In the genomic region with DNA sequence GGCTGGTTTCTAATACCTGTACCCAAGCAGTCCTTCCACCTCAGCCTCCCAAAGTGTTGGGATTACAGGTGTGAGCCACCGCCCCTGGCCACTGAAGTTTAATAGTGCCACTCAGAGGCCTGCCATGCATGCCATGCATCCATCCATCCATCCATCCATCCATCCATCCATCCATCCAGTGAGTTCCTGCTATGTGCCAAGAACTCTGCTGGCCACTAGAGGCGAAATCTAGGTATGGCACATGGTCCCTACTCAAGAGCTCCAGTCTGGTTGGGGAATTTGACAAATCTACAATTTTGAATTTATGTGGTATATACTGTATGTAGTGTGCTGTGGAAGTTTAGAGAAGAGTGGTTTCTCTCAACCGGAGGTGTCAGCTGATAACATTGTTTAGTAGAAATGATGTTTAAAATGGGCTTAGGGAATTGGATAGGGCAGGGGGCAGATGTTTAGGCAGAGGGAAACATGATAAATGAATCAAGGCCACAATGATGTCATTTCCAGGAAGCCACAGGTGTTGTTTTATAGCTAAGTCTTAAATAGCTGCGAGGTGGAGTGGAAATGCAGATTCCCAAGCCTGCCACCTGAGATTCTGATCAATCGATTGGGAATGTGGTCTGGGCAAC, we compare ENCODE assay signal across 8 cellular contexts.
DNase-seq lines count a peak whose midpoint lies in the region; ATAC-seq, FAIRE-seq and TF ChIP-seq lines count a peak whose summit lies in the region.
"Had no signal": no experiment of that assay in that cellular context is flagged by ENCODE, and none has a peak within 500 bp of the region (broad histone marks: within the 10 kb centered on the region; RNA-seq: fewer than 3 reads in every experiment).

No MANE protein-coding gene starts in this region.

- no peak overlapping the region for H3K4me3 Mint-ChIP-seq in nephron
- H3K4me3 Mint-ChIP-seq: natural killer cell treated with Interleukin-12 subunit alpha and Interleukin-12 subunit beta and Interleukin-15 and Interleukin-18, amount 100 ng/mL, for 72 hours had no signal

- H3K36me3 ChIP-seq in Karpas-422 (ENCODE audit: insufficient read depth, low read length) (no peaks in the 10 kb centered on the region), mammary epithelial cell (ENCODE audit: insufficient read depth, low read length) (no peaks in the 10 kb centered on the region)

- H3K9me3 ChIP-seq in Karpas-422 (ENCODE audit: low read length), result no peaks in the 10 kb centered on the region
- H3K9me3 ChIP-seq in mammary epithelial cell (replicated peaks; ENCODE audit: insufficient read depth, low read length), result no peaks in the 10 kb centered on the region

- no peaks in the 10 kb centered on the region for H3K27me3 ChIP-seq in Karpas-422 (ENCODE audit: low read length)
- no peaks in the 10 kb centered on the region for H3K27me3 ChIP-seq in mammary epithelial cell (ENCODE audit: insufficient read depth, low read length)

- H3K9me2 ChIP-seq in Karpas-422 (replicated peaks; ENCODE audit: insufficient read depth, low read length), result no peaks in the 10 kb centered on the region

- in situ Hi-C loops in mammary epithelial cell (cut with MboI; ENCODE audit: low sequenced_read_pairs in 2 of 2) (no loop called here), G401 (cut with HindIII; ENCODE audit: low sequenced_read_pairs) (no loop called here)

- H4K20me1 ChIP-seq in Karpas-422 (ENCODE audit: insufficient read depth, low read depth, low read length), result peaks cover 5% of the 10 kb centered on the region; the same call in 1 of the 2 replicates
- H4K20me1 ChIP-seq in mammary epithelial cell (ENCODE audit: insufficient read depth, low read length), result no peaks in the 10 kb centered on the region

- H3K9me3 Mint-ChIP-seq in nephron, result peaks cover 4% of the 10 kb centered on the region
- H3K9me3 Mint-ChIP-seq: natural killer cell treated with Interleukin-12 subunit alpha and Interleukin-12 subunit beta and Interleukin-15 and Interleukin-18, amount 100 ng/mL, for 72 hours had no signal

- intact Hi-C loops in mammary epithelial cell (cut with micrococcal nuclease), result loop anchor here (1.0 to 2.0 kb wide), 2 partner anchors 157 to 543 kb away; no protein-coding TSS in a partner anchor

- DNase-seq in Karpas-422 (peak; percentile 63), mammary epithelial cell (peak; percentile 9), cerebellar nuclear complex (lab: John Stamatoyannopoulos, UW) (no peak), G401 (ENCODE audit: low spot score) (no peak)

- CTCF ChIA-PET in mammary epithelial cell (lab: Charles Lee; ENCODE audit: low non-redundant PET), result interaction anchor here (0.6 to 1.0 kb wide), 7 partner anchors 71 to 534 kb away, joined by 3 to 7 read pairs (median 4); no protein-coding TSS in a partner anchor

- no peak for ATAC-seq in HG03354 (IDR thresholded peaks at IDR 0.05; ENCODE audit: poor library complexity, severe bottlenecking, unreplicated experiment)

- no peak overlapping the region for H2AFZ ChIP-seq in Karpas-422 (ENCODE audit: low read length)
- H2AFZ ChIP-seq in mammary epithelial cell (ENCODE audit: low read depth, low read length), result no peak overlapping the region

- WGBS in mammary epithelial cell (ENCODE audit: low coverage, missing lambda C conversion rate), result 79% methylated on average over 5 of the region's 5 CpGs

- peaks cover 5% of the 10 kb centered on the region for H3K4me1 ChIP-seq in Karpas-422 (ENCODE audit: low read length)
- peaks cover 8% of the 10 kb centered on the region for H3K4me1 ChIP-seq in mammary epithelial cell (ENCODE audit: insufficient read depth, low read length)

- peak; percentile 28 for FAIRE-seq in G401.6 (lab: Jason Lieb, UNC)

- H3K9ac ChIP-seq in Karpas-422 (ENCODE audit: low read length) (no peak overlapping the region), mammary epithelial cell (ENCODE audit: insufficient read depth, low read length) (no peak overlapping the region)

- TF ChIP-seq CTCF in mammary epithelial cell (conservative IDR thresholded peaks at IDR 0.05 in 1 of 2, IDR thresholded peaks at IDR 0.05 in 1 of 2; ENCODE audit: extremely low read depth in 1 of 2, insufficient read depth in 1 of 2, low read depth in 1 of 2, low read length in 2 of 2), result peak; percentile 73 to 85
- TF ChIP-seq CTCF in nephron (IDR thresholded peaks at IDR 0.05; ENCODE audit: unreplicated experiment in 3 of 3), result peak; percentile 23 to 31 (median 25)

- H3K27ac ChIP-seq in Karpas-422 (ENCODE audit: low read length) (no peak overlapping the region), mammary epithelial cell (ENCODE audit: insufficient read depth, low read depth, low read length) (no peak overlapping the region)

- peaks cover 3% of the 10 kb centered on the region for H3K27me3 Mint-ChIP-seq in nephron (ENCODE audit: low read depth)

- H3K27ac Mint-ChIP-seq in nephron, result peak overlapping the region; percentile 55 to 97 (median 95)
- H3K27ac Mint-ChIP-seq: natural killer cell treated with Interleukin-12 subunit alpha and Interleukin-12 subunit beta and Interleukin-15 and Interleukin-18, amount 100 ng/mL, for 72 hours had no signal

- peaks cover 53% of the 10 kb centered on the region for H3K4me1 Mint-ChIP-seq in nephron

- H3K79me2 ChIP-seq in Karpas-422 (ENCODE audit: low read length) (no peaks in the 10 kb centered on the region), mammary epithelial cell (ENCODE audit: insufficient read depth, low read length) (no peaks in the 10 kb centered on the region)

- no peaks in the 10 kb centered on the region for H3K36me3 Mint-ChIP-seq in nephron (ENCODE audit: low read depth)
- H3K36me3 Mint-ChIP-seq: natural killer cell treated with Interleukin-12 subunit alpha and Interleukin-12 subunit beta and Interleukin-15 and Interleukin-18, amount 100 ng/mL, for 72 hours had no signal

- no TSS peak for BruUV-seq in mammary epithelial cell (replicated peaks; lab: Mats Ljungman, UMichigan)

- H3K4me3 ChIP-seq in Karpas-422 (ENCODE audit: low read length) (no peak overlapping the region), mammary epithelial cell (replicated peaks in 1 of 3; ENCODE audit: insufficient read depth in 1 of 3, low read depth in 2 of 3, low read length in 3 of 3) (no peak overlapping the region)

- dilution Hi-C loops in mammary epithelial cell (cut with HindIII; ENCODE audit: low sequenced_read_pairs), result no loop called here

- H3K4me2 ChIP-seq in Karpas-422 (ENCODE audit: low read depth, low read length, poor library complexity, severe bottlenecking), result no peak overlapping the region
- no peak overlapping the region for H3K4me2 ChIP-seq in mammary epithelial cell (ENCODE audit: insufficient read depth, low read depth, low read length)

Comparison
In these comparisons a context has a peak if more than half of its experiments do, and no peak if none do; other contexts are left out.
1. DNase-seq: peak in Karpas-422 (single experiment) and mammary epithelial cell (single experiment); none in cerebellar nuclear complex (0 of 2) and G401 (single experiment).